Comparison of ENCODE assay signal across 10 cellular contexts in the genomic region with DNA sequence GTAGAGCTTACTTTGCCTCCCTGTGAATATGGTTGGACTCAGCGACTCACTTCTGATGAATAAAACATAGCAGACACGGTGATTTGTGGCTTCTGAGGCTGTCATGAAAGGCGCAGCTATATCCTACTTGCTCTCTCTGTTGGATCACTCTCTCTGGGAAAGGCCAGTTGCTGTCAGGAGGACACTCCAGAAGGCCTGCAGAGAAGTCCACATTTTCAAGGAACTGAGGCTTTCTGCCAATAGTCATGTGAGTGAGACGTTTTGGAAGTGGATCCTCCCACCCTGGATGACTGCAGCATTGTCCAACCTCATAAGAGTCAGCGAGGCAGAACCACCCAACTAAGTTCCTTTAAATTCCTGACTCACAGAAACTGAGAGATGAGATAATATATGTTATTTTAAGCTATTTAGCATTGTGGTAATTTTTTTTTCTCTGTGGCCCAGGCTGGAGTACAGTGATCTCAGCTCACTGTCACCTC.
A peak's percentile ranks its signal among the peaks of the same experiment; 100 is the strongest.
DNase-seq lines count a peak whose midpoint lies in the region; ATAC-seq and TF ChIP-seq lines count a peak whose summit lies in the region.
"Had no signal": no experiment of that assay in that cellular context is flagged by ENCODE, and none has a peak within 500 bp of the region (broad histone marks: within the 10 kb centered on the region; RNA-seq: fewer than 3 reads in every experiment).

No MANE protein-coding gene starts in this region.

- no peaks in the 10 kb centered on the region for H3K79me2 ChIP-seq in SK-N-SH (ENCODE audit: insufficient read depth)
- H3K79me2 ChIP-seq in hepatocyte = no peaks in the 10 kb centered on the region

- H3K27ac ChIP-seq in SK-N-SH (ENCODE audit: low read depth in 2 of 2, low read length in 1 of 2) (peak overlapping the region in 1 of 2 experiments; percentile 20; a peak in 1 of 4 replicates), hepatocyte (no peak overlapping the region)
- H3K27ac ChIP-seq: body of pancreas, ovary had no signal

- ATAC-seq in GM21529 (IDR thresholded peaks at IDR 0.05; ENCODE audit: unreplicated experiment) = peak; percentile 79
- ATAC-seq in GM21515 (IDR thresholded peaks at IDR 0.05; ENCODE audit: unreplicated experiment) = no peak
- ATAC-seq: body of pancreas had no signal

- no peaks in the 10 kb centered on the region for H3K27me3 ChIP-seq in SK-N-SH (ENCODE audit: insufficient read depth)
- H3K27me3 ChIP-seq in hepatocyte = no peaks in the 10 kb centered on the region
- H3K27me3 ChIP-seq: body of pancreas, ovary had no signal

- H3K4me2 ChIP-seq in SK-N-SH = no peak overlapping the region
- H3K4me2 ChIP-seq in hepatocyte = no peak overlapping the region

- H2AFZ ChIP-seq in SK-N-SH (ENCODE audit: low read depth) = peak overlapping the region; percentile 27; the same call in 1 of the 2 replicates
- no peak overlapping the region for H2AFZ ChIP-seq in hepatocyte

- no peaks in the 10 kb centered on the region for H3K9me2 ChIP-seq in SK-N-SH
- H3K9me2 ChIP-seq in hepatocyte (replicated peaks; ENCODE audit: insufficient read depth) = no peaks in the 10 kb centered on the region

- no peak for TF ChIP-seq RAD21 in SK-N-SH (IDR thresholded peaks at IDR 0.05; ENCODE audit: low read length)

- H3K9ac ChIP-seq in SK-N-SH = no peak overlapping the region

- H3K4me1 ChIP-seq in SK-N-SH (ENCODE audit: control insufficient read depth in 1 of 2, insufficient read depth in 2 of 2, low read depth in 1 of 2, low read length in 1 of 2) (peaks cover 0 to 5% of the 10 kb centered on the region in 2 experiments; a peak in 2 of 4 replicates), hepatocyte (ENCODE audit: insufficient read depth) (peaks cover 5% of the 10 kb centered on the region)
- H3K4me1 ChIP-seq: body of pancreas had no signal

- H4K20me1 ChIP-seq in SK-N-SH (ENCODE audit: insufficient read depth) (no peaks in the 10 kb centered on the region), hepatocyte (ENCODE audit: insufficient read depth, poor library complexity, severe bottlenecking) (no peaks in the 10 kb centered on the region)

- TF ChIP-seq CTCF in AG10803 (conservative IDR thresholded peaks at IDR 0.05; ENCODE audit: low read length) (no peak), SK-N-SH (IDR thresholded peaks at IDR 0.05) (no peak), hepatocyte (IDR thresholded peaks at IDR 0.05; ENCODE audit: poor library complexity) (no peak)

- H3K4me3 ChIP-seq in AG10803 (ENCODE audit: low read length) (no peak overlapping the region), SK-N-SH (ENCODE audit: low read depth in 2 of 2, low read length in 1 of 2) (no peak overlapping the region; a peak in 1 of 4 replicates), hepatocyte (no peak overlapping the region)
- H3K4me3 ChIP-seq: body of pancreas, ovary had no signal

- DNase-seq in AG10803 (ENCODE audit: low read depth) (peak; percentile 30), SK-N-SH (no peak), hepatocyte (ENCODE audit: low spot score) (peak; percentile 8), HT-29 (ENCODE audit: low spot score) (no peak), NCI-H345 (lab: John Stamatoyannopoulos, UW) (no peak), cerebellar cortex (ENCODE audit: low spot score) (no peak)

- POLR2A ChIA-PET in SK-N-SH (lab: Yijun Ruan, JAX) = no interaction called here

- H3K9me3 ChIP-seq in SK-N-SH (no peaks in the 10 kb centered on the region), hepatocyte (ENCODE audit: low read depth) (no peaks in the 10 kb centered on the region)
- H3K9me3 ChIP-seq: body of pancreas, ovary had no signal

- WGBS in SK-N-SH (ENCODE audit: low lambda C conversion rate) = 15% methylated on average over 5 of the region's 5 CpGs
- WGBS in hepatocyte (ENCODE audit: low lambda C conversion rate, missing lambda C conversion rate) = 78% methylated on average over 5 of the region's 5 CpGs

- TF ChIP-seq EP300 in SK-N-SH (IDR thresholded peaks at IDR 0.05; ENCODE audit: borderline replicate concordance in 1 of 2, low read depth in 1 of 2, low read length in 1 of 2) = no peak

- H3F3A ChIP-seq in SK-N-SH (replicated peaks; ENCODE audit: insufficient read depth) = no peaks in the 10 kb centered on the region

- CTCF ChIA-PET in SK-N-SH (lab: Yijun Ruan, JAX) = interaction anchor here (1.1 to 1.7 kb wide), 3 partner anchors 9 to 134 kb away, joined by 4 to 6 read pairs (median 4); no protein-coding TSS in a partner anchor

- no peaks in the 10 kb centered on the region for H3K36me3 ChIP-seq in SK-N-SH (replicated peaks in 1 of 2; ENCODE audit: control insufficient read depth in 1 of 2, insufficient read depth in 2 of 2, low read length in 1 of 2)
- H3K36me3 ChIP-seq in hepatocyte (replicated peaks; ENCODE audit: insufficient read depth, low read depth) = no peaks in the 10 kb centered on the region
- H3K36me3 ChIP-seq: ovary had no signal

TF ChIP-seq in SK-N-SH, 30 proteins besides CTCF, POLR2A, EP300 and RAD21:
- TF ChIP-seq GABPA (IDR thresholded peaks at IDR 0.05; ENCODE audit: low read depth) = no peak

Comparison
In these comparisons a context has a peak if more than half of its experiments do, and no peak if none do; other contexts are left out.
1. DNase-seq: peak in AG10803 (single experiment) and hepatocyte (single experiment); none in SK-N-SH (single experiment), HT-29 (single experiment), NCI-H345 (single experiment) and cerebellar cortex (single experiment).